In the genomic region with DNA sequence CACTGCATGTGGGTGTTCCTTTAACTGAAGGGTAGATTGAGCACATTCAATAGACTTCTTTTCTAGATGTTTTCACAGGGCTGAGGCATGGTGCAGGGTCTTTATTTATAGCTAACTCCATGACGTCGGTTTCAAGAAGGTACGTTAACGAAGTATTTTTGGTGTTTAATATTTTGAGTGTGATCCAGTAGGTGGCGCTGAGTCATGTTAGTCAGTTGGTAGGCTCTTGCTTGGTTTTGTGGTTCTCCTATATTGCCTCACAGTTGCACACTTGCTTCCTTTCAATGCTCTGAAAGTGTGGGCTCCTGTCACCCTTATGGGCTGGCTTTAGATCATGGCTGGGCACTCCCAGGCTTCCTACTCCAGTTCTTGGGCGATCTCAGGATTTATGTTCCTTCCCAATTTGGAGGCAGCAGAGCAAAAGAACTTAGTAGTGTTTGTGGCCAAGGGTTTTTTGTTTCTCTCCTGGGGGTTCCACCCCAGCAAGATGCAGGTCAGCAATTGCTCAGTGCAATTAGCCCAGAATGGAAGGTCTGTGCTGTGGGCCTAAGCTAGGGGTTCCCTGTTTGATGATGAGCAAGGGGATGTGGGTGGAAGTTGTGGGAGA, we compare ENCODE assay signal across 9 cellular contexts.
DNase-seq lines count a peak whose midpoint lies in the region; ATAC-seq, FAIRE-seq and TF ChIP-seq lines count a peak whose summit lies in the region.
"Had no signal": no experiment of that assay in that cellular context is flagged by ENCODE, and none has a peak within 500 bp of the region (broad histone marks: within the 10 kb centered on the region; RNA-seq: fewer than 3 reads in every experiment).

No MANE protein-coding gene starts in this region.

- no peaks in the 10 kb centered on the region for H3K9me2 ChIP-seq in DOHH2 (replicated peaks; ENCODE audit: control insufficient read depth, low read length)

- intact Hi-C loops in left lung (cut with DNase I): no loop called here

- ATAC-seq in left lung: peak; percentile 49
- no peak for ATAC-seq in GM18858 (IDR thresholded peaks at IDR 0.05; ENCODE audit: unreplicated experiment)
- ATAC-seq: mucosa of descending colon had no signal

- no peak for FAIRE-seq in GM12892 (lab: Jason Lieb, UNC)

- H3K9me3 ChIP-seq in DOHH2 (ENCODE audit: control insufficient read depth, insufficient read depth, low read length) (peaks cover 3% of the 10 kb centered on the region; the same call in 1 of the 2 replicates), left lung (peaks cover 0 to 8% of the 10 kb centered on the region in 2 donors)

- H3K27ac ChIP-seq in DOHH2 (ENCODE audit: low read depth, low read length): no peak overlapping the region
- no peak overlapping the region for H3K27ac ChIP-seq in left lung
- no peak overlapping the region for H3K27ac ChIP-seq in RWPE1

- no peaks in the 10 kb centered on the region for H3K27me3 ChIP-seq in DOHH2 (ENCODE audit: control insufficient read depth, low read length)
- H3K27me3 ChIP-seq in left lung: no peaks in the 10 kb centered on the region

- H3K4me1 ChIP-seq in DOHH2 (ENCODE audit: control insufficient read depth, low read length) (no peaks in the 10 kb centered on the region), left lung (no peaks in the 10 kb centered on the region)

- H4K20me1 ChIP-seq in DOHH2 (ENCODE audit: control insufficient read depth, insufficient read depth, low read depth, low read length): no peaks in the 10 kb centered on the region

- H3K4me3 ChIP-seq in DOHH2 (ENCODE audit: low read length): no peak overlapping the region
- no peak overlapping the region for H3K4me3 ChIP-seq in left lung
- H3K4me3 ChIP-seq: mucosa of descending colon had no signal

- CTCF ChIA-PET in RWPE1 (lab: Yijun Ruan, JAX): no interaction called here

- DNase-seq in UCSD-AML1 (lab: John Stamatoyannopoulos, UW; ENCODE audit: unreplicated experiment) (peak; percentile 11), left lung (no peak), retina (no peak), RWPE1 (ENCODE audit: low spot score) (no peak), GM12892 (ENCODE audit: insufficient read length) (no peak)

- no peaks in the 10 kb centered on the region for H3K36me3 ChIP-seq in DOHH2 (ENCODE audit: control insufficient read depth, low read length)
- no peaks in the 10 kb centered on the region for H3K36me3 ChIP-seq in left lung

- no peak for TF ChIP-seq POLR2A in GM12892 (IDR thresholded peaks at IDR 0.05; ENCODE audit: low read depth, low read length)

- peak; percentile 47 for TF ChIP-seq CTCF in DOHH2 (IDR thresholded peaks at IDR 0.05; ENCODE audit: low read depth, low read length, poor library complexity, severe bottlenecking)
- peak; percentile 61 for TF ChIP-seq CTCF in LNCAP (IDR thresholded peaks at IDR 0.05)
- TF ChIP-seq CTCF in left lung (IDR thresholded peaks at IDR 0.05): no peak
- no peak for TF ChIP-seq CTCF in RWPE1 (conservative IDR thresholded peaks at IDR 0.05; ENCODE audit: low read depth)

- no peaks in the 10 kb centered on the region for H3F3A ChIP-seq in DOHH2 (ENCODE audit: control insufficient read depth, insufficient read depth)

- no peaks in the 10 kb centered on the region for H3K79me2 ChIP-seq in DOHH2 (ENCODE audit: control insufficient read depth, low read length)

- no peak overlapping the region for H3K4me2 ChIP-seq in DOHH2 (ENCODE audit: low read length)

- POLR2A ChIA-PET in RWPE1 (lab: Yijun Ruan, JAX; ENCODE audit: low non-redundant PET): no interaction called here

Comparison
In these comparisons a context has a peak if more than half of its experiments do, and no peak if none do; other contexts are left out.
1. CTCF ChIP-seq: peak in DOHH2 (single experiment) and LNCAP (single experiment); none in left lung (0 of 2) and RWPE1 (single experiment).